In the genomic region with DNA sequence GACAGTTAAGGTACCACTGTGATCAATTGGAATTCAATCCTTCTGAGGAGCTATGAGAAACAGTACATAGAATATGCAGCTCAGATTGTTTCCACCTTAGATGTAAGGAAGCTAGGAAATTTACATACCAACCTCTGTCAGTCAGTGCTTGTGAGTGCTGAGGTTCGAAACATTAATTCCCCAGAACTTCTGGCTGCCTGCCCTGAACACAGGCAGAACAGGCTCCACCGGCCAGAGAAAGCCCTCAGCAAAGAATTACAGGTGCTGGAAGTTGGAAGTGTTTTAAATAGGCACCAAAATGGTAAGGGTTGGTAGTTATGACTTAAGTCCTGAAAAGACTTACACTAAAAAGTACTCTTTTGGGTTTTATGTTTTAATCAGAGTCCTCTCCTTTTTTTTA, we compare ENCODE assay signal across 17 cellular contexts.
DNase-seq lines count a peak whose midpoint lies in the region; TF ChIP-seq lines count a peak whose summit lies in the region.
"Had no signal": no experiment of that assay in that cellular context is flagged by ENCODE, and none has a peak within 500 bp of the region (broad histone marks: within the 10 kb centered on the region; RNA-seq: fewer than 3 reads in every experiment).

No MANE protein-coding gene starts in this region.

- no peaks in the 10 kb centered on the region for H3K4me1 ChIP-seq in neural progenitor cell
- H3K4me1 ChIP-seq: Peyer's patch had no signal

- no peaks in the 10 kb centered on the region for H3K36me3 ChIP-seq in neural progenitor cell
- H3K36me3 ChIP-seq: Peyer's patch had no signal

- H3K4me3 Mint-ChIP-seq in neural progenitor cell (no peak overlapping the region), nephron progenitor cell (no peak overlapping the region)
- H3K4me3 Mint-ChIP-seq in activated CD4-positive, alpha-beta T cell treated with anti-CD3 and anti-CD28 coated beads, Interleukin-2, amount 10 ng/mL, durations not matched to agents 24 days and 14 days: no peak overlapping the region

- no peaks in the 10 kb centered on the region for H4K20me1 ChIP-seq in neural progenitor cell (ENCODE audit: low read depth)

- H3K27me3 ChIP-seq in neural progenitor cell: no peaks in the 10 kb centered on the region
- H3K27me3 ChIP-seq: Peyer's patch had no signal

- H3K27ac Mint-ChIP-seq in neural progenitor cell (no peak overlapping the region), nephron progenitor cell (no peak overlapping the region)
- no peak overlapping the region for H3K27ac Mint-ChIP-seq in activated CD4-positive, alpha-beta T cell treated with anti-CD3 and anti-CD28 coated beads, Interleukin-2, amount 10 ng/mL, durations not matched to agents 24 days and 14 days

- H3K9me3 Mint-ChIP-seq in neural progenitor cell: no peaks in the 10 kb centered on the region
- no peaks in the 10 kb centered on the region for H3K9me3 Mint-ChIP-seq in nephron progenitor cell
- no peaks in the 10 kb centered on the region for H3K9me3 Mint-ChIP-seq in activated CD4-positive, alpha-beta T cell treated with anti-CD3 and anti-CD28 coated beads, Interleukin-2, amount 10 ng/mL, durations not matched to agents 24 days and 14 days

- no peaks in the 10 kb centered on the region for H3F3A ChIP-seq in neural progenitor cell (ENCODE audit: low read depth)

- peak overlapping the region; percentile 18 for H2AFZ ChIP-seq in neural progenitor cell (replicated peaks)

- no peak overlapping the region for H3K4me2 ChIP-seq in neural progenitor cell

- no peaks in the 10 kb centered on the region for H3K36me3 Mint-ChIP-seq in neural progenitor cell
- no peaks in the 10 kb centered on the region for H3K36me3 Mint-ChIP-seq in nephron progenitor cell (ENCODE audit: low read depth)
- H3K36me3 Mint-ChIP-seq in activated CD4-positive, alpha-beta T cell treated with anti-CD3 and anti-CD28 coated beads, Interleukin-2, amount 10 ng/mL, durations not matched to agents 24 days and 14 days (ENCODE audit: low read depth): no peaks in the 10 kb centered on the region

- intact Hi-C loops in activated CD4-positive, alpha-beta T cell treated with anti-CD3 and anti-CD28 coated beads, Interleukin-2, amount 10 ng/mL, durations not matched to agents 24 days and 14 days (cut with micrococcal nuclease): no loop called here

- DNase-seq in NCI-H2029 treated with DMSO at 0.1 percent for 48 hours (lab: John Stamatoyannopoulos, UW) (peak; percentile 4), NCI-H2029 (lab: John Stamatoyannopoulos, UW) (no peak), NCI-H1105 (lab: John Stamatoyannopoulos, UW) (peak; percentile 38), epithelial cell of esophagus (ENCODE audit: low read depth) (peak; percentile 66), neural progenitor cell (ENCODE audit: low spot score) (no peak), nephron progenitor cell (no peak), NCI-H524 (lab: John Stamatoyannopoulos, UW) (no peak)
- DNase-seq in activated CD4-positive, alpha-beta T cell treated with anti-CD3 and anti-CD28 coated beads, Interleukin-2, amount 10 ng/mL, durations not matched to agents 24 days and 14 days: no peak
- DNase-seq: C1 segment of cervical spinal cord, DMS53, GDM1, HCEC 1CT, IMR-90, NCI-H1694, NCI-H226, Peyer's patch, Right ventricle myocardium superior had no signal

- no peak overlapping the region for H3K9ac ChIP-seq in neural progenitor cell

- H3K4me3 ChIP-seq in epithelial cell of esophagus (ENCODE audit: low read length) (no peak overlapping the region), neural progenitor cell (no peak overlapping the region)
- H3K4me3 ChIP-seq: Peyer's patch had no signal

- H3K4me1 Mint-ChIP-seq in neural progenitor cell (peaks cover 3% of the 10 kb centered on the region), nephron progenitor cell (no peaks in the 10 kb centered on the region)
- H3K4me1 Mint-ChIP-seq in activated CD4-positive, alpha-beta T cell treated with anti-CD3 and anti-CD28 coated beads, Interleukin-2, amount 10 ng/mL, durations not matched to agents 24 days and 14 days: no peaks in the 10 kb centered on the region

- H3K27ac ChIP-seq in neural progenitor cell: no peak overlapping the region
- H3K27ac ChIP-seq: Peyer's patch had no signal

- no peaks in the 10 kb centered on the region for H3K9me3 ChIP-seq in neural progenitor cell (ENCODE audit: low read depth)
- H3K9me3 ChIP-seq: Peyer's patch had no signal

- H3K79me2 ChIP-seq in neural progenitor cell (ENCODE audit: low read depth): no peaks in the 10 kb centered on the region

- TF ChIP-seq CTCF in epithelial cell of esophagus (IDR thresholded peaks at IDR 0.05; ENCODE audit: insufficient read depth, low read depth, low read length, missing control alignments) (no peak), neural progenitor cell (IDR thresholded peaks at IDR 0.05) (no peak), nephron progenitor cell (IDR thresholded peaks at IDR 0.05) (no peak)

- H3K27me3 Mint-ChIP-seq in neural progenitor cell (ENCODE audit: insufficient read depth, low read depth) (no peaks in the 10 kb centered on the region), nephron progenitor cell (ENCODE audit: low read depth, poor library complexity) (no peaks in the 10 kb centered on the region)
- H3K27me3 Mint-ChIP-seq in activated CD4-positive, alpha-beta T cell treated with anti-CD3 and anti-CD28 coated beads, Interleukin-2, amount 10 ng/mL, durations not matched to agents 24 days and 14 days: no peaks in the 10 kb centered on the region

Comparison
In these comparisons a context has a peak if more than half of its experiments do, and no peak if none do; other contexts are left out.
1. DNase-seq: peak in NCI-H2029 treated with DMSO at 0.1 percent for 48 hours (single experiment), NCI-H1105 (single experiment) and epithelial cell of esophagus (single experiment); none in NCI-H2029 (single experiment), neural progenitor cell (single experiment), nephron progenitor cell (single experiment), NCI-H524 (0 of 2) and activated CD4-positive, alpha-beta T cell treated with anti-CD3 and anti-CD28 coated beads, Interleukin-2, amount 10 ng/mL, durations not matched to agents 24 days and 14 days (single experiment).